ENCODE assay signal across 1 cellular context in the genomic region with DNA sequence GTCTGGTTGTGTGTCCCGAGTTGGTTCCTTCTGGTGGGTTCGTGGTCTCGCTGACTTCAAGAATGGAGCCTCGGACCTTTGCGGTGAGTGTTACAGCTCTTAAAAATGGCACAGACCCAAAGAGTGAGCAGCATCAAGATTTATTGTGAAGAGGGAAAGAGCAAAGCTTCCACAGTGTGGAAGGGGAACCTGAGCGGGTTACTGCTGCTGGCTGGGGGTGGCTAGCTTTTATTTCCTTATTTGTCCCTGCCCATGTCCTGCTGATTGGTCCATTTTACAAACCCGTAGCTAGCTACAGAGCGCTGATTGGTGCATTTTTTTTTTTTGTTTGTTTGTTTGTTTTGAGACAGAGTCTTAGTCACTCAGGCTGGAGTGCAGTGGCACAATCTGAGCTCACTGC.
A peak's percentile ranks its signal among the peaks of the same experiment; 100 is the strongest.
TF ChIP-seq lines count a peak whose summit lies in the region.

No MANE protein-coding gene starts in this region.

TF ChIP-seq in K562, 482 proteins besides CTCF, POLR2A, EP300 and RAD21:
- TF ChIP-seq NFYB (IDR thresholded peaks at IDR 0.05; ENCODE audit: extremely low read depth, insufficient read length) (peak; percentile 43), NR2C1 (IDR thresholded peaks at IDR 0.05) (no peak), NR2C1 (tag; IDR thresholded peaks at IDR 0.05) (no peak)
